Comparison of ENCODE assay signal across 27 cellular contexts in genomic region chr5:147143215-147143614, GRCh38.
"Had no signal": no experiment of that assay in that cellular context is flagged by ENCODE, and none has a peak within 500 bp of the region (broad histone marks: within the 10 kb centered on the region; RNA-seq: fewer than 3 reads in every experiment).

No MANE protein-coding gene starts in this region.

- H3K4me3 ChIP-seq: colonic mucosa, dorsolateral prefrontal cortex, esophagus muscularis mucosa, esophagus squamous epithelium, gastrocnemius medialis, gastroesophageal sphincter, heart left ventricle, heart right ventricle had no signal

- H3K27me3 ChIP-seq: colonic mucosa, dorsolateral prefrontal cortex, esophagus muscularis mucosa, esophagus squamous epithelium, foreskin keratinocyte, gastrocnemius medialis, gastroesophageal sphincter, heart right ventricle had no signal

- H3K4me1 ChIP-seq: colonic mucosa, esophagus muscularis mucosa, esophagus squamous epithelium, foreskin keratinocyte, gastrocnemius medialis, gastroesophageal sphincter, heart left ventricle, heart right ventricle had no signal

- H3K27ac ChIP-seq: colonic mucosa, dorsolateral prefrontal cortex, epithelial cell of prostate, esophagus muscularis mucosa, esophagus squamous epithelium, foreskin keratinocyte, gastrocnemius medialis, gastroesophageal sphincter, heart left ventricle, heart right ventricle had no signal

- H3K9me3 ChIP-seq: colonic mucosa, gastrocnemius medialis had no signal

- DNase-seq: colonic mucosa; cortex of kidney; dermis blood vessel endothelial cell; dorsolateral prefrontal cortex; effector CD4-positive, alpha-beta T cell; effector CD8-positive, alpha-beta T cell; effector memory CD4-positive, alpha-beta T cell; effector memory CD8-positive, alpha-beta T cell; endodermal cell; erythroblast; esophagus squamous epithelium; foreskin fibroblast; foreskin keratinocyte; foreskin melanocyte; gastrocnemius medialis; glutamatergic neuron; head of caudate nucleus; heart left ventricle; heart right ventricle had no signal

- ATAC-seq: effector memory CD8-positive, alpha-beta T cell; esophagus mucosa; foreskin keratinocyte; gastrocnemius medialis; gastroesophageal sphincter; heart left ventricle; heart right ventricle had no signal

- H3K36me3 ChIP-seq: colonic mucosa, esophagus muscularis mucosa, esophagus squamous epithelium, gastrocnemius medialis, gastroesophageal sphincter, heart left ventricle, heart right ventricle had no signal

- FAIRE-seq: colon, endometrium, endothelial cell of umbilical vein, frontal cortex had no signal
